In genomic region chr11:11724994-11725393, GRCh38 we compare ENCODE assay signal across 27 cellular contexts.
"Had no signal": no experiment of that assay in that cellular context is flagged by ENCODE, and none has a peak within 500 bp of the region (broad histone marks: within the 10 kb centered on the region; RNA-seq: fewer than 3 reads in every experiment).

No MANE protein-coding gene starts in this region.

- H3K27ac Mint-ChIP-seq: dendritic cell treated with granulocyte-macrophage colony-stimulating factor and Interleukin-4, amounts not matched to agents 40 ng/mL and 50 ng/mL, for 4 days; endodermal cell; memory B cell; natural killer cell; stimulated activated effector memory CD8-positive, alpha-beta T cell treated with anti-CD3 and anti-CD28 coated beads, Interleukin-12 subunit alpha, Interleukin-12 subunit beta, amount 100 ng/mL, for 72 hours had no signal

- DNase-seq: colonic mucosa; effector CD8-positive, alpha-beta T cell; endodermal cell; erythroblast; foreskin melanocyte; hippocampal formation; kidney glomerular epithelial cell; left ventricle myocardium superior; lower lobe of right lung; natural killer cell; occipital lobe; ovary; posterior cingulate gyrus; psoas muscle; right cardiac atrium; sigmoid colon; stimulated activated CD4-positive, alpha-beta T cell treated with anti-CD3 and anti-CD28 coated beads, Interleukin-2, amount 100 ng/mL, for 24 hours; stimulated activated CD4-positive, alpha-beta T cell treated with anti-CD3 and anti-CD28 coated beads, Interleukin-4, amount 100 ng/mL, for 24 hours; stimulated activated naive CD4-positive, alpha-beta T cell treated with Interleukin-2 at 50 U/mL for 16 hours; stomach; thyroid gland; trophoblast cell had no signal

- H3K4me1 Mint-ChIP-seq: memory B cell; natural killer cell; stimulated activated effector memory CD8-positive, alpha-beta T cell treated with anti-CD3 and anti-CD28 coated beads, Interleukin-12 subunit alpha, Interleukin-12 subunit beta, amount 100 ng/mL, for 72 hours had no signal

- H3K4me3 Mint-ChIP-seq: dendritic cell treated with granulocyte-macrophage colony-stimulating factor and Interleukin-4, amounts not matched to agents 40 ng/mL and 50 ng/mL, for 4 days; endodermal cell; memory B cell; natural killer cell; stimulated activated effector memory CD8-positive, alpha-beta T cell treated with anti-CD3 and anti-CD28 coated beads, Interleukin-12 subunit alpha, Interleukin-12 subunit beta, amount 100 ng/mL, for 72 hours had no signal

- FAIRE-seq: islet of Langerhans had no signal

- ATAC-seq: left ventricle myocardium superior; lower lobe of right lung; natural killer cell; psoas muscle; right cardiac atrium; stimulated activated effector memory CD8-positive, alpha-beta T cell treated with anti-CD3 and anti-CD28 coated beads, Interleukin-12 subunit alpha, Interleukin-12 subunit beta, amount 100 ng/mL, for 72 hours had no signal

- H3K9me3 Mint-ChIP-seq: natural killer cell; stimulated activated effector memory CD8-positive, alpha-beta T cell treated with anti-CD3 and anti-CD28 coated beads, Interleukin-12 subunit alpha, Interleukin-12 subunit beta, amount 100 ng/mL, for 72 hours had no signal

- H3K9me3 ChIP-seq: colonic mucosa, lower lobe of right lung, ovary, thyroid gland, vagina had no signal

- H3K36me3 Mint-ChIP-seq: memory B cell; natural killer cell; stimulated activated effector memory CD8-positive, alpha-beta T cell treated with anti-CD3 and anti-CD28 coated beads, Interleukin-12 subunit alpha, Interleukin-12 subunit beta, amount 100 ng/mL, for 72 hours had no signal

- H3K36me3 ChIP-seq: colonic mucosa, lower lobe of right lung, ovary, sigmoid colon, stomach, thyroid gland, vagina had no signal

- H3K27me3 ChIP-seq: colonic mucosa, ovary, sigmoid colon, stomach, thyroid gland, vagina had no signal

- H3K4me3 ChIP-seq: colonic mucosa, lower lobe of right lung, ovary, psoas muscle, sigmoid colon, stomach, thyroid gland, vagina had no signal

- H3K27ac ChIP-seq: colonic mucosa, lower lobe of right lung, ovary, psoas muscle, sigmoid colon, stomach, thyroid gland, vagina had no signal

- H3K4me1 ChIP-seq: colonic mucosa, lower lobe of right lung, psoas muscle, sigmoid colon, stomach, thyroid gland, vagina had no signal
